ENCODE assay signal across 8 cellular contexts in the genomic region with DNA sequence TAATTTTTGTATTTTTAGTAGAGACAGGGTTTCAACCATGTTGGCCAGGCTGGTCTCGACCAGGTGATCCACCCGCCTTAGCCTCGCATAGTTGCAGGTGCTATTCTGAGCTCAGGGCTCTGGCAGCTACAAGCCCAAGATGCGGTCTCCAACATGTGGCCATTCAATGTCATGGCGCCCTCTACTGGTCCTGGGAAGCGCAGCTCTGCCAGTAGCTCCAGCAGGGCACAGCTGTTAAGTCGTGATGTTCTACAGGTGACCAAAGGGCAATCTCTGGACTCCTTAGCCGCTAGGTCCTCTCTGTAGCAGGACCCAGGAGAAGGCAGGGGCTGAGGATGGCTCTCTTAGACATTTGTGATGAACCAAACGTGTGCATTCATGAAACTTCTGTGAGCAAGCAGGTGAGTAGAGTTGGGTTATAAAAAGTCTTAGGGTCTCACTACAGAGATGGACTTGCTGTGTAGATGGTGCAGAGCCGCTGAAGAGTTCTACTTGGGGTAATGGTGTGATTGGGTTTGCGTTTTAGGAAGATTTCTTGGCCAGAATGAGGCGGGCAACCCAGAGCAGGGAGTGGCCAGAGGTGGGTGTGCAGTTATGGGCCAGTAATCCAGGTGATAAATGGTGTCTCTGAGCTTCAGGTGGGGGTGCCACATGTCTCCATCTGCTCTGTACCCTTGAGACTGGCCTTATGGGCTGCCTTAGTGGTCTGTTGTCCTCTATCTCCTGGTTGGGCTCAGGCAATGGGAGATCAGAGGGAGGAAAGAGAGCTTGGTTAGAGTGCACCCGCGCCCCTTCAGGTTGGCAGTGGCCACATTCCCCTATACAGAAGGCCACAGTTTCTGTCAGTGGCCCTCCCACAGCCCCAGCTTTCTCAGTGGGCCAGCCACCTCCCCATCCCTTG. TPM values are rescaled to one million over a fixed set of nuclear protein-coding genes. Genes with fewer than 3 reads are reported as not detected.
DNase-seq lines count a peak whose midpoint lies in the region; ATAC-seq and TF ChIP-seq lines count a peak whose summit lies in the region.

No MANE protein-coding gene starts in this region.

- TF ChIP-seq CTCF in AG10803 (conservative IDR thresholded peaks at IDR 0.05; ENCODE audit: low read length) = peak; percentile 98
- TF ChIP-seq CTCF in colonic mucosa (IDR thresholded peaks at IDR 0.05) = peak; percentile 82
- TF ChIP-seq CTCF in lung (IDR thresholded peaks at IDR 0.05; ENCODE audit: control extremely low read depth, extremely low read depth) = peak; percentile 54

- 29 to 35% methylated on average over 14 of the region's 14 CpGs for WGBS in lung, 2 donors

- ATAC-seq in GM18508 (IDR thresholded peaks at IDR 0.05; ENCODE audit: insufficient read depth, unreplicated experiment) (peak; percentile 81), HG03045 (IDR thresholded peaks at IDR 0.05; ENCODE audit: unreplicated experiment) (peak; percentile 81), lung (ENCODE audit: insufficient read depth, low FRiP score) (peak; percentile 83)

- H3K4me1 ChIP-seq in colonic mucosa = no peaks in the 10 kb centered on the region
- H3K4me1 ChIP-seq in lung (ENCODE audit: control insufficient read depth in 2 of 2, insufficient read depth in 2 of 2, low read length in 2 of 2) = peaks cover 0 to 4% of the 10 kb centered on the region in 2 donors

- H3K4me3 ChIP-seq in AG10803 (ENCODE audit: low read length) (no peak overlapping the region), colonic mucosa (no peak overlapping the region), lung (no peak overlapping the region)

- no peak overlapping the region for H3K27ac ChIP-seq in colonic mucosa
- no peak overlapping the region for H3K27ac ChIP-seq in lung (ENCODE audit: low read depth in 1 of 2, low read length in 1 of 2)

- intact Hi-C loops in colonic mucosa (cut with DNase I) = loop anchor here (2.0 to 10.0 kb wide), 3 partner anchors 60 to 337 kb away; no protein-coding TSS in a partner anchor

- DNase-seq in AG10803 (ENCODE audit: low read depth) (peak; percentile 69), NCI-H2196 treated with DMSO at 0.1 percent for 48 hours (lab: John Stamatoyannopoulos, UW; ENCODE audit: unreplicated experiment) (peak; percentile 51), colonic mucosa (peak; percentile 91), lung (ENCODE audit: low spot score) (peak; percentile 77)
- peak; percentile 18 for DNase-seq in activated CD4-positive, alpha-beta T cell treated with anti-CD3 and anti-CD28 coated beads for 1 hour
- DNase-seq in stimulated activated CD8-positive, alpha-beta memory T cell treated with anti-CD3 and anti-CD28 coated beads, Interleukin-15, amount 100 ng/mL, for 24 hours (ENCODE audit: low read depth) = peak; percentile 29

- H3K9ac ChIP-seq in colonic mucosa (ENCODE audit: low read depth in 2 of 2, low read length in 2 of 2) = no peak overlapping the region

- H3K9me3 ChIP-seq in colonic mucosa (no peaks in the 10 kb centered on the region), lung (ENCODE audit: control insufficient read depth in 2 of 2, insufficient read depth in 1 of 2, low read length in 1 of 2) (peaks cover 0 to 6% of the 10 kb centered on the region in 2 donors)

- H3K36me3 ChIP-seq in colonic mucosa (no peaks in the 10 kb centered on the region), lung (ENCODE audit: control insufficient read depth in 2 of 2, insufficient read depth in 2 of 2, low read length in 2 of 2) (no peaks in the 10 kb centered on the region)

- H3K27me3 ChIP-seq in colonic mucosa = no peaks in the 10 kb centered on the region
- no peaks in the 10 kb centered on the region for H3K27me3 ChIP-seq in lung (ENCODE audit: control insufficient read depth, insufficient read depth)

RNA-seq across cellular contexts. Expression of gene IL37, which starts 31.0 kb away (rescaled TPM):
- total RNA-seq in colonic mucosa (under 1 TPM in 1 of 2 donors, not detected in 1; 0.99 TPM), lung (not detected)
- polyA plus RNA-seq in lung = 1 to 10 TPM in 1 of 2 donors, not detected in 1; 1.4 TPM

RNA-seq across cellular contexts. Expression of gene IL36G, which starts 35.8 kb away (rescaled TPM):
- under 1 TPM; 0.40 to 0.69 TPM for total RNA-seq in colonic mucosa
- under 1 TPM in 1 of 2 donors, not detected in 1; 0.26 TPM for total RNA-seq in lung
- under 1 TPM; 0.12 to 0.14 TPM for polyA plus RNA-seq in lung

Comparison
In these comparisons a context has a peak if more than half of its experiments do, and no peak if none do; other contexts are left out.
1. DNase-seq: peak in every context shown above with its lines; median percentile 91 in colonic mucosa; 77 in lung; 69 in AG10803; 51 in NCI-H2196 treated with DMSO at 0.1 percent for 48 hours; 29 in stimulated activated CD8-positive, alpha-beta memory T cell treated with anti-CD3 and anti-CD28 coated beads, Interleukin-15, amount 100 ng/mL, for 24 hours; 18 in activated CD4-positive, alpha-beta T cell treated with anti-CD3 and anti-CD28 coated beads for 1 hour.